In genomic region chr3:169082076-169082475, GRCh38 we compare ENCODE assay signal across 20 cellular contexts.
"Had no signal": no experiment of that assay in that cellular context is flagged by ENCODE, and none has a peak within 500 bp of the region (broad histone marks: within the 10 kb centered on the region; RNA-seq: fewer than 3 reads in every experiment).

No MANE protein-coding gene starts in this region.

- H3K4me2 ChIP-seq: smooth muscle cell had no signal

- H3K4me1 ChIP-seq: right lobe of liver had no signal

- H3K36me3 ChIP-seq: ovary, right lobe of liver, suprapubic skin had no signal

- ATAC-seq: activated T-cell treated with anti-CD3 and anti-CD28 coated beads, Interleukin-2, amount 50 U/mL, for 4 hours; foreskin keratinocyte; left lobe of liver; naive thymus-derived CD4-positive, alpha-beta T cell; right lobe of liver; stimulated activated naive CD8-positive, alpha-beta T cell treated with anti-CD3 and anti-CD28 coated beads, Interleukin-15, amount 100 ng/mL, for 72 hours had no signal

- H3K27ac Mint-ChIP-seq: activated naive CD4-positive, alpha-beta T cell treated with anti-CD3 and anti-CD28 coated beads for 36 hours; brain; naive thymus-derived CD4-positive, alpha-beta T cell; stimulated activated naive CD8-positive, alpha-beta T cell treated with anti-CD3 and anti-CD28 coated beads, Interleukin-15, amount 100 ng/mL, for 72 hours; T-helper 1 cell treated with Interleukin-12 subunit alpha and Interleukin-12 subunit beta and Interleukin-4 antibody, amounts not matched to agents 30 μg/mL and 1 μg/mL, for 36 hours had no signal

- H3K4me3 ChIP-seq: ovary, right lobe of liver, smooth muscle cell, suprapubic skin had no signal

- H3K36me3 Mint-ChIP-seq: brain; naive thymus-derived CD4-positive, alpha-beta T cell had no signal

- H3K27ac ChIP-seq: foreskin keratinocyte, ovary, right lobe of liver, suprapubic skin had no signal

- H3K9me3 Mint-ChIP-seq: activated naive CD4-positive, alpha-beta T cell treated with anti-CD3 and anti-CD28 coated beads for 36 hours; activated T-cell treated with anti-CD3 and anti-CD28 coated beads, Interleukin-2, amount 50 U/mL, for 4 hours; brain; stimulated activated naive CD8-positive, alpha-beta T cell treated with anti-CD3 and anti-CD28 coated beads, Interleukin-15, amount 100 ng/mL, for 72 hours; T-helper 1 cell treated with Interleukin-12 subunit alpha and Interleukin-12 subunit beta and Interleukin-4 antibody, amounts not matched to agents 30 μg/mL and 1 μg/mL, for 36 hours had no signal

- H3K4me3 Mint-ChIP-seq: activated naive CD4-positive, alpha-beta T cell treated with anti-CD3 and anti-CD28 coated beads for 36 hours; activated T-cell treated with anti-CD3 and anti-CD28 coated beads, Interleukin-2, amount 50 U/mL, for 4 hours; brain; naive thymus-derived CD4-positive, alpha-beta T cell; stimulated activated naive CD8-positive, alpha-beta T cell treated with anti-CD3 and anti-CD28 coated beads, Interleukin-15, amount 100 ng/mL, for 72 hours; T-helper 1 cell treated with Interleukin-12 subunit alpha and Interleukin-12 subunit beta and Interleukin-4 antibody, amounts not matched to agents 30 μg/mL and 1 μg/mL, for 36 hours had no signal

- H3K4me1 Mint-ChIP-seq: brain; naive thymus-derived CD4-positive, alpha-beta T cell; stimulated activated naive CD8-positive, alpha-beta T cell treated with anti-CD3 and anti-CD28 coated beads, Interleukin-15, amount 100 ng/mL, for 72 hours had no signal

- H3K27me3 ChIP-seq: foreskin keratinocyte, ovary, right lobe of liver, suprapubic skin had no signal

- DNase-seq: activated CD4-positive, alpha-beta T cell treated with anti-CD3 and anti-CD28 coated beads, Interleukin-2, amount 50 U/mL, for 1 hour; activated CD4-positive, CD25-positive, alpha-beta regulatory T cell treated with anti-CD3 and anti-CD28 coated beads, Interleukin-2, amount 50 U/mL, for 72 hours; activated CD8-positive, alpha-beta memory T cell treated with anti-CD3 and anti-CD28 coated beads, Interleukin-2, amount 50 U/mL, for 4 hours; activated naive CD4-positive, alpha-beta T cell treated with anti-CD3 and anti-CD28 coated beads for 36 hours; activated T-cell treated with anti-CD3 and anti-CD28 coated beads, Interleukin-2, amount 50 U/mL, for 4 hours; anterior cingulate cortex; central memory CD4-positive, alpha-beta T cell; foreskin keratinocyte; hypothalamus; islet precursor cell; naive thymus-derived CD4-positive, alpha-beta T cell; ovary; right lobe of liver; stimulated activated CD4-positive, alpha-beta T cell treated with anti-CD3 and anti-CD28 coated beads, Interleukin-4, amount 100 ng/mL, for 1 hour; stimulated activated naive CD8-positive, alpha-beta T cell treated with anti-CD3 and anti-CD28 coated beads, Interleukin-15, amount 100 ng/mL, for 72 hours had no signal

- H3K9me3 ChIP-seq: ovary, right lobe of liver, suprapubic skin had no signal

- H3K27me3 Mint-ChIP-seq: brain; stimulated activated naive CD8-positive, alpha-beta T cell treated with anti-CD3 and anti-CD28 coated beads, Interleukin-15, amount 100 ng/mL, for 72 hours had no signal
